Comparison of ENCODE assay signal across 19 cellular contexts in genomic region chr3:63727248-63727647, GRCh38.
"Had no signal": no experiment of that assay in that cellular context is flagged by ENCODE, and none has a peak within 500 bp of the region (broad histone marks: within the 10 kb centered on the region; RNA-seq: fewer than 3 reads in every experiment).

No MANE protein-coding gene starts in this region.

- ATAC-seq: foreskin keratinocyte; left lobe of liver; mucosa of descending colon; naive thymus-derived CD8-positive, alpha-beta T cell; sciatic nerve; stimulated activated effector memory CD8-positive, alpha-beta T cell treated with anti-CD3 and anti-CD28 coated beads, Interleukin-12 subunit alpha, Interleukin-12 subunit beta, amount 100 ng/mL, for 72 hours; upper lobe of right lung had no signal

- H3K27ac Mint-ChIP-seq: naive thymus-derived CD8-positive, alpha-beta T cell; stimulated activated effector memory CD8-positive, alpha-beta T cell treated with anti-CD3 and anti-CD28 coated beads, Interleukin-12 subunit alpha, Interleukin-12 subunit beta, amount 100 ng/mL, for 72 hours; stimulated activated naive CD8-positive, alpha-beta T cell treated with anti-CD3 and anti-CD28 coated beads, Interleukin-15, Interleukin-2, amounts not matched to agents 100 ng/mL and 50 ng/mL, for 24 hours had no signal

- DNase-seq: effector memory CD4-positive, alpha-beta T cell; foreskin keratinocyte; head of caudate nucleus; kidney glomerular epithelial cell; mammary epithelial cell; mucosa of descending colon; naive thymus-derived CD8-positive, alpha-beta T cell; small intestine; stimulated activated CD4-positive, alpha-beta T cell treated with anti-CD3 and anti-CD28 coated beads, Interleukin-12 subunit alpha, Interleukin-12 subunit beta, amount 100 ng/mL, for 4 hours; stimulated activated CD8-positive, alpha-beta memory T cell treated with anti-CD3 and anti-CD28 coated beads, Interleukin-4, amount 100 ng/mL, for 48 hours; tibial artery; upper lobe of right lung had no signal

- H3K36me3 Mint-ChIP-seq: naive thymus-derived CD8-positive, alpha-beta T cell; stimulated activated effector memory CD8-positive, alpha-beta T cell treated with anti-CD3 and anti-CD28 coated beads, Interleukin-12 subunit alpha, Interleukin-12 subunit beta, amount 100 ng/mL, for 72 hours had no signal

- H3K4me3 ChIP-seq: esophagus muscularis mucosa, hepatocyte, mucosa of descending colon, tibial artery, upper lobe of right lung had no signal

- H3K4me3 Mint-ChIP-seq: central memory CD8-positive, alpha-beta T cell; naive thymus-derived CD8-positive, alpha-beta T cell; stimulated activated effector memory CD8-positive, alpha-beta T cell treated with anti-CD3 and anti-CD28 coated beads, Interleukin-12 subunit alpha, Interleukin-12 subunit beta, amount 100 ng/mL, for 72 hours; stimulated activated naive CD8-positive, alpha-beta T cell treated with anti-CD3 and anti-CD28 coated beads, Interleukin-15, Interleukin-2, amounts not matched to agents 100 ng/mL and 50 ng/mL, for 24 hours had no signal

- H3K9me3 Mint-ChIP-seq: central memory CD8-positive, alpha-beta T cell; stimulated activated effector memory CD8-positive, alpha-beta T cell treated with anti-CD3 and anti-CD28 coated beads, Interleukin-12 subunit alpha, Interleukin-12 subunit beta, amount 100 ng/mL, for 72 hours; stimulated activated naive CD8-positive, alpha-beta T cell treated with anti-CD3 and anti-CD28 coated beads, Interleukin-15, Interleukin-2, amounts not matched to agents 100 ng/mL and 50 ng/mL, for 24 hours had no signal

- H3K4me1 Mint-ChIP-seq: central memory CD8-positive, alpha-beta T cell; naive thymus-derived CD8-positive, alpha-beta T cell; stimulated activated effector memory CD8-positive, alpha-beta T cell treated with anti-CD3 and anti-CD28 coated beads, Interleukin-12 subunit alpha, Interleukin-12 subunit beta, amount 100 ng/mL, for 72 hours had no signal
